ENCODE assay signal across 8 cellular contexts in the genomic region with DNA sequence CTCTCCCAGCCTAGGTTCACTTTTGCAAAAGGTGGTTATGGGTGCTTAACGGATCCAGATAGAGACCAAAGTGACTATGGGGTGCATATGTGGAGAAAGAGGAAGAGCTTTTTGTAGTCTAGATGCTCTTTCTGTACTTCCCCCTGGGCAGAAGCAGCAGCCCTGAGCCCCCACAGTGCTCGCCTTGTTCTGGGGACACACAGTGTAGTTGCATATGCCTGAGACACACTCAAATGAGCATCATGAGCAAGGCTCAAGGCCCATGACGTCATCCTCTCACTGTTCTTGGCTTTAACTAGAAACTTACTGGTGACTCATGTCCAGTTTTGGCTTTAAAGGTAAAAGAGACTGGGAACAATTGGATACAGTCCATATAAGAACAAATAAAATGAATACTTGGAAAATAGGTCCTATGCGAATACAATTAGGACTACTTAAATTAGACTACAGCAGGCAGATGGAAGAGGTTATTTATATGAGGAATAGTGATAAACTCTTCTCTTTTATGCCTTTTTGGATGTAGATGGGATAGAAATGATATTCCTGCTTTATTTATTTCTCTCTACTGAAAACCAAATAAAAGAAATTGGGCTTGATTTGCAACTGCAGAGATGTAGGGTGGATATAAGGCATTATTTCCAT. TPM values are rescaled to one million over a fixed set of nuclear protein-coding genes. Genes with fewer than 3 reads are reported as not detected.
DNase-seq lines count a peak whose midpoint lies in the region; ATAC-seq and TF ChIP-seq lines count a peak whose summit lies in the region.

No MANE protein-coding gene starts in this region.

- peak; percentile 77 for DNase-seq in Ammon's horn (ENCODE audit: low spot score)
- DNase-seq in LoVo (ENCODE audit: low spot score), result peak; percentile 40
- peak; percentile 99 for DNase-seq in mammary epithelial cell
- peak; percentile 55 for DNase-seq in lung (ENCODE audit: low spot score)
- no peak for DNase-seq in activated T-cell treated with anti-CD3 and anti-CD28 coated beads, Interleukin-2, amount 50 U/mL, for 72 hours
- DNase-seq in OCI-M2 (lab: John Stamatoyannopoulos, UW; ENCODE audit: unreplicated experiment), result no peak

- H3K4me1 Mint-ChIP-seq in activated T-cell treated with anti-CD3 and anti-CD28 coated beads, Interleukin-2, amount 50 U/mL, for 72 hours (ENCODE audit: low read depth), result no peaks in the 10 kb centered on the region

- H3K4me3 Mint-ChIP-seq in activated T-cell treated with anti-CD3 and anti-CD28 coated beads, Interleukin-2, amount 50 U/mL, for 72 hours, result no peak overlapping the region

- H3K36me3 ChIP-seq in mammary epithelial cell (ENCODE audit: insufficient read depth, low read length) (no peaks in the 10 kb centered on the region), lung (ENCODE audit: control insufficient read depth in 2 of 2, insufficient read depth in 2 of 2, low read length in 2 of 2) (no peaks in the 10 kb centered on the region)

- no peak overlapping the region for H2AFZ ChIP-seq in mammary epithelial cell (ENCODE audit: low read depth, low read length)

- WGBS in mammary epithelial cell (ENCODE audit: low coverage, missing lambda C conversion rate), result 25% methylated on average over 4 of the region's 4 CpGs
- 67 to 74% methylated on average over 4 of the region's 4 CpGs for WGBS in lung, 2 donors

- in situ Hi-C loops in mammary epithelial cell (cut with MboI; ENCODE audit: low sequenced_read_pairs in 2 of 2), result no loop called here

- peak overlapping the region; percentile 64 for H3K27ac ChIP-seq in mammary epithelial cell (ENCODE audit: insufficient read depth, low read depth, low read length)
- no peak overlapping the region for H3K27ac ChIP-seq in lung (ENCODE audit: low read depth in 1 of 2, low read length in 1 of 2)

- H4K20me1 ChIP-seq in mammary epithelial cell (ENCODE audit: insufficient read depth, low read length), result no peaks in the 10 kb centered on the region

- dilution Hi-C loops in mammary epithelial cell (cut with HindIII; ENCODE audit: low sequenced_read_pairs), result no loop called here

- H3K4me1 ChIP-seq in mammary epithelial cell (ENCODE audit: insufficient read depth, low read length) (peaks cover 48% of the 10 kb centered on the region), lung (ENCODE audit: control insufficient read depth in 2 of 2, insufficient read depth in 2 of 2, low read length in 2 of 2) (peaks cover 0 to 10% of the 10 kb centered on the region in 2 donors)

- H3K9ac ChIP-seq in mammary epithelial cell (ENCODE audit: insufficient read depth, low read length), result no peak overlapping the region

- no peak overlapping the region for H3K27ac Mint-ChIP-seq in activated T-cell treated with anti-CD3 and anti-CD28 coated beads, Interleukin-2, amount 50 U/mL, for 72 hours

- H3K36me3 Mint-ChIP-seq in activated T-cell treated with anti-CD3 and anti-CD28 coated beads, Interleukin-2, amount 50 U/mL, for 72 hours (ENCODE audit: insufficient read depth in 2 of 2), result no peaks in the 10 kb centered on the region

- H3K4me2 ChIP-seq in mammary epithelial cell (ENCODE audit: insufficient read depth, low read depth, low read length), result no peak overlapping the region

- H3K4me3 ChIP-seq in mammary epithelial cell (replicated peaks in 1 of 3; ENCODE audit: insufficient read depth in 1 of 3, low read depth in 2 of 3, low read length in 3 of 3) (no peak overlapping the region), lung (no peak overlapping the region)

- no peaks in the 10 kb centered on the region for H3K27me3 Mint-ChIP-seq in activated T-cell treated with anti-CD3 and anti-CD28 coated beads, Interleukin-2, amount 50 U/mL, for 72 hours (ENCODE audit: low read depth)

- no TSS peak for BruUV-seq in mammary epithelial cell (replicated peaks; lab: Mats Ljungman, UMichigan)

- CTCF ChIA-PET in mammary epithelial cell (lab: Charles Lee; ENCODE audit: low non-redundant PET), result no interaction called here

- no peaks in the 10 kb centered on the region for H3K9me3 ChIP-seq in mammary epithelial cell (replicated peaks; ENCODE audit: insufficient read depth, low read length)
- peaks cover 0 to 2% of the 10 kb centered on the region in 2 donors for H3K9me3 ChIP-seq in lung (ENCODE audit: control insufficient read depth in 2 of 2, insufficient read depth in 1 of 2, low read length in 1 of 2)

- H3K9me3 Mint-ChIP-seq in activated T-cell treated with anti-CD3 and anti-CD28 coated beads, Interleukin-2, amount 50 U/mL, for 72 hours, result no peaks in the 10 kb centered on the region

- TF ChIP-seq CTCF in mammary epithelial cell (conservative IDR thresholded peaks at IDR 0.05 in 1 of 2, IDR thresholded peaks at IDR 0.05 in 1 of 2; ENCODE audit: extremely low read depth in 1 of 2, insufficient read depth in 1 of 2, low read depth in 1 of 2, low read length in 2 of 2) (no peak), lung (IDR thresholded peaks at IDR 0.05; ENCODE audit: control extremely low read depth, extremely low read depth) (no peak)

- H3K79me2 ChIP-seq in mammary epithelial cell (ENCODE audit: insufficient read depth, low read length), result no peaks in the 10 kb centered on the region

- peak; percentile 51 for ATAC-seq in GM21367 (IDR thresholded peaks at IDR 0.05; ENCODE audit: unreplicated experiment)
- ATAC-seq in lung (ENCODE audit: insufficient read depth, low FRiP score), result no peak
- no peak for ATAC-seq in activated T-cell treated with anti-CD3 and anti-CD28 coated beads, Interleukin-2, amount 50 U/mL, for 72 hours (replicated peaks in 1 of 2)
- ATAC-seq in HG03521 (IDR thresholded peaks at IDR 0.05; ENCODE audit: unreplicated experiment), result no peak

- no peaks in the 10 kb centered on the region for H3K27me3 ChIP-seq in mammary epithelial cell (ENCODE audit: insufficient read depth, low read length)
- no peaks in the 10 kb centered on the region for H3K27me3 ChIP-seq in lung (ENCODE audit: control insufficient read depth, insufficient read depth)

- intact Hi-C loops in mammary epithelial cell (cut with micrococcal nuclease), result no loop called here

RNA-seq across cellular contexts. Expression of gene PEX26, which starts 20.1 kb away (rescaled TPM):
- total RNA-seq in mammary epithelial cell, result 10 to 100 TPM; 26.5 to 35.1 TPM
- polyA plus RNA-seq in mammary epithelial cell, result 20.1 TPM
- 62.6 TPM for polyA minus RNA-seq in mammary epithelial cell
- 10 to 100 TPM; 19.1 to 36.9 TPM for total RNA-seq in lung
- 10 to 100 TPM; 16.9 to 19.8 TPM for polyA plus RNA-seq in lung
- 10 to 100 TPM; 41.8 to 48.1 TPM for total RNA-seq in activated T-cell treated with anti-CD3 and anti-CD28 coated beads, Interleukin-2, amount 50 U/mL, for 72 hours

RNA-seq across cellular contexts. Expression of gene MICAL3, which starts 33.3 kb away (rescaled TPM):
- total RNA-seq in mammary epithelial cell, result 100 to 1,000 TPM in 1 of 2 donors, 10 to 100 TPM in 1; 67.2 to 102 TPM
- polyA plus RNA-seq in mammary epithelial cell, result 31.3 TPM
- polyA minus RNA-seq in mammary epithelial cell, result 110 TPM
- total RNA-seq in lung, result 10 to 100 TPM; 24.6 to 30.7 TPM
- polyA plus RNA-seq in lung, result 1 to 10 TPM; 4.4 to 6.2 TPM
- total RNA-seq in activated T-cell treated with anti-CD3 and anti-CD28 coated beads, Interleukin-2, amount 50 U/mL, for 72 hours, result 10 to 100 TPM; 17.9 to 26.0 TPM

RNA-seq across cellular contexts. Expression of gene TUBA8, which starts 52.9 kb away (rescaled TPM):
- total RNA-seq in mammary epithelial cell (under 1 TPM; 0.19 to 0.33 TPM), lung (1 to 10 TPM in 1 of 2 donors, under 1 TPM in 1; 0.17 to 2.1 TPM)
- polyA plus RNA-seq in mammary epithelial cell (0.65 TPM), lung (1 to 10 TPM; 1.4 to 1.6 TPM)
- polyA minus RNA-seq in mammary epithelial cell, result not detected
- total RNA-seq in activated T-cell treated with anti-CD3 and anti-CD28 coated beads, Interleukin-2, amount 50 U/mL, for 72 hours, result 1 to 10 TPM in 1 of 2 donors, under 1 TPM in 1; 0.94 to 2.9 TPM

Comparison
In these comparisons a context has a peak if more than half of its experiments do, and no peak if none do; other contexts are left out.
1. DNase-seq: peak in Ammon's horn (single experiment), LoVo (single experiment), mammary epithelial cell (single experiment) and lung (single experiment); none in activated T-cell treated with anti-CD3 and anti-CD28 coated beads, Interleukin-2, amount 50 U/mL, for 72 hours (0 of 2) and OCI-M2 (single experiment).